7 cellular contexts compared by ENCODE assay signal in the genomic region with DNA sequence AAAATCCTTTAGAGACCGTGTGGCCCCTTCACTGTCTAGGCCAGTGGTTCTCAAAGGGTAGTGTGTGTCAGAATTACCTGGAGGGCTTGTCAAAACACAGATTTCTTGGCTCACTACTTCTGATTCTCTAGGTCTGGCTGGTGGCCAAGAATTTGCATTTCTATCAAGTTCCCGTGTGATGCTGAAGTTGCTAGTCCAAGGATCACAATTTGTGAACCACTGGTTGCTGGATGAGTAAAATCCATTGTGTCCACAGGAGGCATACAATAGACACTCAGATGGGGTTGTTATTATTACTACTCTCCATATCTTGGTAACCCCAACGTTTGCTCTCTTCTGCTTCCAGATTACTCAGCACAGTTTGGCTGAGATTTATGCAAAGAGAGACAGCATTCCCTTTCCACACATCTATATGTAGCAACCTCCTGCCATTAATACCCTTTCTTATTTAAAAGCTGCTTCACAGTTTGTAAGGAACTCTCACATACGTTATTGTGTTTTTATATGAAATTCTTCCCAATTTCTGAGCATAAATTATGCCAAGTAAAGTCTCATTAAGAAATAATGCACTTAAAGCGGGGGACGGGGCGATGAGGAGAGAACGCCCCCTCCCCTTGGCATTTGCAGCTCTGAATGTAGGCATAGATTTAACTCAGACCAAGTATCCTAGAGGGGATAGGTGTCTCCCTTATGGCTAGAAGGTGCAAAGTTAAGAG. TPM values are rescaled to one million over a fixed set of nuclear protein-coding genes. Genes with fewer than 3 reads are reported as not detected.
DNase-seq lines count a peak whose midpoint lies in the region; ATAC-seq and TF ChIP-seq lines count a peak whose summit lies in the region.

No MANE protein-coding gene starts in this region.

- H3K9me3 ChIP-seq in upper lobe of right lung, result no peaks in the 10 kb centered on the region

- peaks cover 27% of the 10 kb centered on the region for H3K4me1 Mint-ChIP-seq in central memory CD8-positive, alpha-beta T cell
- peaks cover 26% of the 10 kb centered on the region for H3K4me1 Mint-ChIP-seq in memory B cell

- H3K36me3 ChIP-seq in upper lobe of right lung, result no peaks in the 10 kb centered on the region

- H3K4me3 ChIP-seq in upper lobe of right lung, result peak overlapping the region; percentile 65

- no peak overlapping the region for H3K27ac ChIP-seq in upper lobe of right lung

- intact Hi-C loops in upper lobe of right lung (cut with DNase I), result no loop called here

- no peaks in the 10 kb centered on the region for H3K9me3 Mint-ChIP-seq in central memory CD8-positive, alpha-beta T cell
- H3K9me3 Mint-ChIP-seq in memory B cell, result no peaks in the 10 kb centered on the region

- H3K36me3 Mint-ChIP-seq in central memory CD8-positive, alpha-beta T cell (ENCODE audit: insufficient read depth), result peaks cover 4% of the 10 kb centered on the region
- H3K36me3 Mint-ChIP-seq in memory B cell, result no peaks in the 10 kb centered on the region

- peaks cover 2% of the 10 kb centered on the region for H3K27me3 Mint-ChIP-seq in central memory CD8-positive, alpha-beta T cell
- peaks cover 5% of the 10 kb centered on the region for H3K27me3 Mint-ChIP-seq in memory B cell

- H3K27ac Mint-ChIP-seq in central memory CD8-positive, alpha-beta T cell (ENCODE audit: low read depth), result no peak overlapping the region
- no peak overlapping the region for H3K27ac Mint-ChIP-seq in memory B cell

- TF ChIP-seq CTCF in GM12873 (IDR thresholded peaks at IDR 0.05; ENCODE audit: insufficient read depth, low read depth, low read length, missing control alignments) (peak; percentile 2), upper lobe of right lung (IDR thresholded peaks at IDR 0.05) (no peak)

- H3K4me1 ChIP-seq in upper lobe of right lung, result peaks cover 20% of the 10 kb centered on the region

- H3K27me3 ChIP-seq in upper lobe of right lung, result no peaks in the 10 kb centered on the region

- H3K4me3 Mint-ChIP-seq in central memory CD8-positive, alpha-beta T cell, result peak overlapping the region; percentile 84
- peak overlapping the region; percentile 77 for H3K4me3 Mint-ChIP-seq in memory B cell

- DNase-seq in NCI-H69 (lab: John Stamatoyannopoulos, UW) (peak; percentile 83), memory B cell (ENCODE audit: low spot score in 2 of 2) (no peak), upper lobe of right lung (no peak), GDM1 (lab: John Stamatoyannopoulos, UW) (no peak)
- no peak for DNase-seq in central memory CD8-positive, alpha-beta T cell (ENCODE audit: low spot score in 2 of 2)
- no peak for DNase-seq in activated CD4-positive, alpha-beta T cell treated with anti-CD3 and anti-CD28 coated beads, Interleukin-2, amount 50 U/mL, for 4 hours

- no peak for ATAC-seq in central memory CD8-positive, alpha-beta T cell (replicated peaks; ENCODE audit: extremely low read depth, poor library complexity, severe bottlenecking)
- ATAC-seq in memory B cell (ENCODE audit: low read depth) (no peak), upper lobe of right lung (no peak)

RNA-seq across cellular contexts. Expression of a gene that starts 0.7 kb away (rescaled TPM):
- total RNA-seq in upper lobe of right lung, result 4.8 TPM

RNA-seq across cellular contexts. Expression of a gene that starts 15.5 kb away (rescaled TPM):
- total RNA-seq in upper lobe of right lung, result 12.7 TPM
